In genomic region chr9:41359116-41359515, GRCh38 we compare ENCODE assay signal across 1 cellular context.
TF ChIP-seq lines count a peak whose summit lies in the region.

No MANE protein-coding gene starts in this region.

TF ChIP-seq in GM12878, 131 proteins besides CTCF, POLR2A, EP300 and RAD21 (continued from another document):
- TF ChIP-seq, protein P1, sequence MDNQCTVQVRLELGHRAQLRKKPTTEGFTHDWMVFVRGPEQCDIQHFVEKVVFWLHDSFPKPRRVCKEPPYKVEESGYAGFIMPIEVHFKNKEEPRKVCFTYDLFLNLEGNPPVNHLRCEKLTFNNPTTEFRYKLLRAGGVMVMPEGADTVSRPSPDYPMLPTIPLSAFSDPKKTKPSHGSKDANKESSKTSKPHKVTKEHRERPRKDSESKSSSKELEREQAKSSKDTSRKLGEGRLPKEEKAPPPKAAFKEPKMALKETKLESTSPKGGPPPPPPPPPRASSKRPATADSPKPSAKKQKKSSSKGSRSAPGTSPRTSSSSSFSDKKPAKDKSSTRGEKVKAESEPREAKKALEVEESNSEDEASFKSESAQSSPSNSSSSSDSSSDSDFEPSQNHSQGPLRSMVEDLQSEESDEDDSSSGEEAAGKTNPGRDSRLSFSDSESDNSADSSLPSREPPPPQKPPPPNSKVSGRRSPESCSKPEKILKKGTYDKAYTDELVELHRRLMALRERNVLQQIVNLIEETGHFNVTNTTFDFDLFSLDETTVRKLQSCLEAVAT (IDR thresholded peaks at IDR 0.05): peak; percentile 59; the same call in 1 of the 2 replicates
